ENCODE assay signal across 10 cellular contexts in genomic region chr16:17367932-17368331, GRCh38.
DNase-seq lines count a peak whose midpoint lies in the region; ATAC-seq, FAIRE-seq and TF ChIP-seq lines count a peak whose summit lies in the region.
"Had no signal": no experiment of that assay in that cellular context is flagged by ENCODE, and none has a peak within 500 bp of the region (broad histone marks: within the 10 kb centered on the region; RNA-seq: fewer than 3 reads in every experiment).

No MANE protein-coding gene starts in this region.

- no peaks in the 10 kb centered on the region for H3K27me3 Mint-ChIP-seq in central memory CD8-positive, alpha-beta T cell

- H3K27ac Mint-ChIP-seq in central memory CD8-positive, alpha-beta T cell (ENCODE audit: low read depth) = peak overlapping the region; percentile 99

- no peak overlapping the region for H3K4me3 ChIP-seq in neutrophil (ENCODE audit: low read depth in 1 of 2, low read length in 1 of 2)
- H3K4me3 ChIP-seq: ascending aorta, right lobe of liver had no signal

- peaks cover 15% of the 10 kb centered on the region for H3K36me3 Mint-ChIP-seq in central memory CD8-positive, alpha-beta T cell (ENCODE audit: insufficient read depth)

- H3K27me3 ChIP-seq in neutrophil = no peaks in the 10 kb centered on the region
- H3K27me3 ChIP-seq: ascending aorta, right lobe of liver had no signal

- peaks cover 69 to 88% of the 10 kb centered on the region in 2 experiments for H3K4me1 ChIP-seq in neutrophil (ENCODE audit: control insufficient read depth in 1 of 2, insufficient read depth in 1 of 2, low read depth in 1 of 2, low read length in 1 of 2)
- H3K4me1 ChIP-seq: right lobe of liver had no signal

- DNase-seq in DMS153 treated with DMSO at 0.1 percent for 48 hours (lab: John Stamatoyannopoulos, UW; ENCODE audit: unreplicated experiment) (peak; percentile 39), NCI-H2227 (lab: John Stamatoyannopoulos, UW; ENCODE audit: unreplicated experiment) (peak; percentile 61), GOT3 (lab: John Stamatoyannopoulos, UW) (no peak), frontal cortex (ENCODE audit: low spot score in 2 of 2) (no peak), UCSD-AML1 (lab: John Stamatoyannopoulos, UW; ENCODE audit: unreplicated experiment) (no peak)
- DNase-seq in central memory CD8-positive, alpha-beta T cell (ENCODE audit: low spot score in 2 of 2) = no peak

- no peak for TF ChIP-seq CTCF in neutrophil (IDR thresholded peaks at IDR 0.05)

- no peaks in the 10 kb centered on the region for H3K9me3 ChIP-seq in neutrophil
- H3K9me3 ChIP-seq: ascending aorta, right lobe of liver had no signal

- no peak for ATAC-seq in central memory CD8-positive, alpha-beta T cell (replicated peaks; ENCODE audit: extremely low read depth, poor library complexity, severe bottlenecking)
- no peak for ATAC-seq in HG03439 (IDR thresholded peaks at IDR 0.05; ENCODE audit: unreplicated experiment)

- no peaks in the 10 kb centered on the region for H3K9me3 Mint-ChIP-seq in central memory CD8-positive, alpha-beta T cell

- H3K36me3 ChIP-seq in neutrophil = no peaks in the 10 kb centered on the region
- H3K36me3 ChIP-seq: ascending aorta, right lobe of liver had no signal

- peaks cover 79% of the 10 kb centered on the region for H3K4me1 Mint-ChIP-seq in central memory CD8-positive, alpha-beta T cell

- H3K4me3 Mint-ChIP-seq in central memory CD8-positive, alpha-beta T cell = peak overlapping the region; percentile 57

- peak overlapping the region; percentile 85 for H3K27ac ChIP-seq in neutrophil
- H3K27ac ChIP-seq: ascending aorta, right lobe of liver had no signal

- no peak for FAIRE-seq in frontal cortex (lab: Jason Lieb, UNC)

Comparison
In these comparisons a context has a peak if more than half of its experiments do, and no peak if none do; other contexts are left out.
1. DNase-seq: peak in DMS153 treated with DMSO at 0.1 percent for 48 hours (single experiment) and NCI-H2227 (single experiment); none in central memory CD8-positive, alpha-beta T cell (0 of 2), GOT3 (single experiment), frontal cortex (0 of 2) and UCSD-AML1 (single experiment).